Comparison of ENCODE assay signal across 1 cellular context in the genomic region with DNA sequence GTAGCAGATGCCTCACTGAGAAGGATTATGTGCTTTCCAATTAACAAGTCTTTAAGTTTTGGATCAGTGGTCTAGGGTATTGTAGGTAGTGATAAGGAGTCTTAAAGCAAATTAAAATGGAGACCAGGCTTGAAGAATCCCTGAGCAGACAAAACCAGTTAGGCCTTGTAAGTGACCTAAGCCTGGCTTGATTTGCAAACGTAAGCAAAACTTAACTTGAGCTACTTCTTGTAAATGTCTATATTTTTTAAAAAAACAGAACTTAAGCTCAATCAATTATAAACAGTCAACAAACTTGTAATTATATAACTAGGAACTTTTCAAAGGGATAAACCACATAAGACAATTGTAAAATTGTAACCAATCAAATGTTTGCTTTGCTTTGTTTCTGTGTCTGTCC.
TF ChIP-seq lines count a peak whose summit lies in the region.

No MANE protein-coding gene starts in this region.

TF ChIP-seq in WTC11, 78 proteins besides CTCF, POLR2A, EP300 and RAD21 (continued from another document):
- TF ChIP-seq SMAD4 (CRISPR knock-in tag; IDR thresholded peaks at IDR 0.05) (no peak), ZNF121 (CRISPR knock-in tag; IDR thresholded peaks at IDR 0.05) (no peak), FOXP4 (CRISPR knock-in tag; IDR thresholded peaks at IDR 0.05) (no peak)
